ENCODE assay signal across 8 cellular contexts in genomic region chr9:96566401-96567202, GRCh38. TPM values are rescaled to one million over a fixed set of nuclear protein-coding genes. Genes with fewer than 3 reads are reported as not detected.
DNase-seq lines count a peak whose midpoint lies in the region; ATAC-seq lines count a peak whose summit lies in the region.

No MANE protein-coding gene starts in this region.

- H2AK5ac ChIP-seq in mesendoderm (ENCODE audit: low read length): no peak overlapping the region

- H2BK120ac ChIP-seq in mesendoderm (ENCODE audit: low read depth, low read length): no peak overlapping the region

- peak overlapping the region; percentile 92 for H3K56ac ChIP-seq in mesendoderm (ENCODE audit: low read length)

- H3K79me1 ChIP-seq in mesendoderm (ENCODE audit: low read length): peaks cover 6% of the 10 kb centered on the region

- no peak overlapping the region for H4K5ac ChIP-seq in mesendoderm (ENCODE audit: low read length)

- H2BK5ac ChIP-seq in mesendoderm (ENCODE audit: low read length): no peak overlapping the region

- peaks cover 11% of the 10 kb centered on the region for H3K4me1 ChIP-seq in effector memory CD4-positive, alpha-beta T cell (ENCODE audit: control insufficient read depth, insufficient read depth, low read length, poor library complexity, severe bottlenecking)
- peaks cover 2% of the 10 kb centered on the region for H3K4me1 ChIP-seq in mesendoderm (ENCODE audit: control insufficient read depth, low read depth, low read length)

- peaks cover 6% of the 10 kb centered on the region for H3K79me2 ChIP-seq in mesendoderm (ENCODE audit: control insufficient read depth, insufficient read depth, low read length)

- H3K9me3 ChIP-seq in effector memory CD4-positive, alpha-beta T cell (ENCODE audit: control insufficient read depth, low read length): no peaks in the 10 kb centered on the region

- WGBS in mesendoderm (ENCODE audit: extremely low coverage, insufficient coverage, low lambda C conversion rate): no CpG with 5 or more reads among the region's 60 CpGs

- H2BK15ac ChIP-seq in mesendoderm (replicated peaks; ENCODE audit: low read depth): no peak overlapping the region

- peak; percentile 79 for ATAC-seq in HG02571 (IDR thresholded peaks at IDR 0.05; ENCODE audit: unreplicated experiment)

- H3K4me2 ChIP-seq in mesendoderm (ENCODE audit: low read length): peak overlapping the region; percentile 80

- H3K27me3 ChIP-seq in effector memory CD4-positive, alpha-beta T cell (replicated peaks; ENCODE audit: control insufficient read depth, insufficient read depth, low read length, poor library complexity, severe bottlenecking): no peaks in the 10 kb centered on the region
- no peaks in the 10 kb centered on the region for H3K27me3 ChIP-seq in mesendoderm (ENCODE audit: insufficient read depth, low read length, poor library complexity)

- peak; percentile 20 for DNase-seq in NCI-H146 (lab: John Stamatoyannopoulos, UW)
- no peak for DNase-seq in NCI-H146 treated with DMSO at 0.1 percent for 48 hours (lab: John Stamatoyannopoulos, UW; ENCODE audit: unreplicated experiment)
- DNase-seq in NCI-H2171 treated with DMSO at 0.1 percent for 48 hours (lab: John Stamatoyannopoulos, UW): peak; percentile 52
- DNase-seq in activated CD8-positive, alpha-beta memory T cell treated with anti-CD3 and anti-CD28 coated beads for 48 hours (ENCODE audit: low read depth in 2 of 3, low spot score in 2 of 3): peak; percentile 51 to 59 (median 55)
- DNase-seq in effector memory CD4-positive, alpha-beta T cell: peak; percentile 70 to 76 (median 72)
- peak; percentile 91 for DNase-seq in mesendoderm
- DNase-seq in stimulated activated CD8-positive, alpha-beta memory T cell treated with anti-CD3 and anti-CD28 coated beads, Interleukin-12 subunit alpha, Interleukin-12 subunit beta, amount 100 ng/mL, for 24 hours (ENCODE audit: extremely low read depth): peak; percentile 44

- peak overlapping the region; percentile 69 for H3K18ac ChIP-seq in mesendoderm (ENCODE audit: low read length)

- no peak overlapping the region for H4K8ac ChIP-seq in mesendoderm (ENCODE audit: low read depth, low read length)

- peak overlapping the region; percentile 72 for H3K9ac ChIP-seq in mesendoderm (ENCODE audit: low read length)

- H3K4me3 ChIP-seq in effector memory CD4-positive, alpha-beta T cell (ENCODE audit: insufficient read depth, low read depth, low read length, poor library complexity, severe bottlenecking): peak overlapping the region; percentile 84
- peak overlapping the region; percentile 53 for H3K4me3 ChIP-seq in mesendoderm (ENCODE audit: low read length)

- no peak overlapping the region for H3K4ac ChIP-seq in mesendoderm (ENCODE audit: low read depth, low read length)

- no peak overlapping the region for H3K23ac ChIP-seq in mesendoderm (ENCODE audit: low read length)

- peak overlapping the region; percentile 78 for H3K27ac ChIP-seq in effector memory CD4-positive, alpha-beta T cell (ENCODE audit: insufficient read depth, low read length, poor library complexity, severe bottlenecking)
- peak overlapping the region; percentile 63 for H3K27ac ChIP-seq in mesendoderm (ENCODE audit: low read depth, low read length)

- H3K36me3 ChIP-seq in effector memory CD4-positive, alpha-beta T cell (ENCODE audit: control insufficient read depth, insufficient read depth, low read length): no peaks in the 10 kb centered on the region
- no peaks in the 10 kb centered on the region for H3K36me3 ChIP-seq in mesendoderm (ENCODE audit: control insufficient read depth, insufficient read depth, low read length)

RNA-seq across cellular contexts. Expression of gene CDC14B, which starts 53.0 kb away (rescaled TPM):
- polyA plus RNA-seq in mesendoderm (2013, experiment 1 of 2): 26.9 TPM
- polyA plus RNA-seq in mesendoderm (2013, experiment 2 of 2): 26.3 TPM
